In genomic region chr19:35156673-35157014, GRCh38 we compare ENCODE assay signal across 16 cellular contexts. TPM values are rescaled to one million over a fixed set of nuclear protein-coding genes. Genes with fewer than 3 reads are reported as not detected.
DNase-seq lines count a peak whose midpoint lies in the region; ATAC-seq and TF ChIP-seq lines count a peak whose summit lies in the region.
"Had no signal": no experiment of that assay in that cellular context is flagged by ENCODE, and none has a peak within 500 bp of the region (broad histone marks: within the 10 kb centered on the region; RNA-seq: fewer than 3 reads in every experiment).

No MANE protein-coding gene starts in this region.

- WGBS in aorta, 2 donors, result 66 to 82% methylated on average over 7 of the region's 7 CpGs

- peak overlapping the region; percentile 98 for H3K27ac Mint-ChIP-seq in CD4-positive, alpha-beta T cell
- H3K27ac Mint-ChIP-seq in GM23338, result no peak overlapping the region
- peak overlapping the region; percentile 97 for H3K27ac Mint-ChIP-seq in activated CD4-positive, alpha-beta memory T cell treated with anti-CD3 and anti-CD28 coated beads, Interleukin-2, amount 10 ng/mL, durations not matched to agents 7 days and 5 days
- peak overlapping the region; percentile 95 for H3K27ac Mint-ChIP-seq in memory B cell

- in situ Hi-C loops in ACHN (cut with HindIII; ENCODE audit: low pct_ligation_motif_present, low pct_unique_long_range_greater_than_20kb, low sequenced_read_pairs), result no loop called here

- H3K27me3 Mint-ChIP-seq in CD4-positive, alpha-beta T cell, result no peaks in the 10 kb centered on the region
- peaks cover 8% of the 10 kb centered on the region for H3K27me3 Mint-ChIP-seq in GM23338 (ENCODE audit: insufficient read depth, low read depth, poor library complexity)
- H3K27me3 Mint-ChIP-seq in activated CD4-positive, alpha-beta memory T cell treated with anti-CD3 and anti-CD28 coated beads, Interleukin-2, amount 10 ng/mL, durations not matched to agents 7 days and 5 days, result peaks cover 4% of the 10 kb centered on the region
- H3K27me3 Mint-ChIP-seq in memory B cell, result peaks cover 2% of the 10 kb centered on the region

- H3K9me3 Mint-ChIP-seq in CD4-positive, alpha-beta T cell, result no peaks in the 10 kb centered on the region
- H3K9me3 Mint-ChIP-seq in GM23338, result no peaks in the 10 kb centered on the region; the same call in 2 of the 3 replicates
- peaks cover 9% of the 10 kb centered on the region for H3K9me3 Mint-ChIP-seq in activated CD4-positive, alpha-beta memory T cell treated with anti-CD3 and anti-CD28 coated beads, Interleukin-2, amount 10 ng/mL, durations not matched to agents 7 days and 5 days
- H3K9me3 Mint-ChIP-seq in memory B cell, result no peaks in the 10 kb centered on the region

- H3K36me3 Mint-ChIP-seq in CD4-positive, alpha-beta T cell (ENCODE audit: low read depth), result peaks cover 78% of the 10 kb centered on the region
- peaks cover 55% of the 10 kb centered on the region for H3K36me3 Mint-ChIP-seq in GM23338 (ENCODE audit: low read depth)
- H3K36me3 Mint-ChIP-seq in activated CD4-positive, alpha-beta memory T cell treated with anti-CD3 and anti-CD28 coated beads, Interleukin-2, amount 10 ng/mL, durations not matched to agents 7 days and 5 days (ENCODE audit: low read depth), result peaks cover 76% of the 10 kb centered on the region
- H3K36me3 Mint-ChIP-seq in memory B cell, result peaks cover 32% of the 10 kb centered on the region

- H3K4me3 ChIP-seq in GM23338 (peak overlapping the region; percentile 90; the same call in 1 of the 2 replicates), aorta (ENCODE audit: low read length in 2 of 2) (no peak overlapping the region)
- H3K4me3 ChIP-seq: body of pancreas, mucosa of descending colon had no signal

- ATAC-seq in CD4-positive, alpha-beta T cell (ENCODE audit: poor library complexity), result no peak
- no peak for ATAC-seq in GM23338
- ATAC-seq in memory B cell (ENCODE audit: low read depth), result no peak
- no peak for ATAC-seq in aorta (ENCODE audit: low FRiP score)
- ATAC-seq: body of pancreas, HCT116, mucosa of descending colon had no signal

- no peak for DNase-seq in CD4-positive, alpha-beta T cell
- DNase-seq in GM23338 (ENCODE audit: low spot score), result no peak
- DNase-seq in activated CD4-positive, alpha-beta memory T cell treated with anti-CD3 and anti-CD28 coated beads, Interleukin-2, amount 10 ng/mL, durations not matched to agents 7 days and 5 days, result no peak
- no peak for DNase-seq in memory B cell (ENCODE audit: low spot score in 2 of 2)
- DNase-seq in aorta, result no peak
- DNase-seq in ACHN, result no peak
- no peak for DNase-seq in RKO (ENCODE audit: low spot score)
- DNase-seq: body of pancreas, dorsolateral prefrontal cortex, EL, mucosa of descending colon, NCI-H146, NCI-H446 treated with DMSO at 0.1 percent for 48 hours, spleen had no signal

- no peaks in the 10 kb centered on the region for H3K9me3 ChIP-seq in CD4-positive, alpha-beta T cell (ENCODE audit: control insufficient read depth, low read length)
- no peaks in the 10 kb centered on the region for H3K9me3 ChIP-seq in aorta (ENCODE audit: control insufficient read depth, low read length)
- H3K9me3 ChIP-seq: body of pancreas, mucosa of descending colon had no signal

- no peaks in the 10 kb centered on the region for H3K9me2 ChIP-seq in GM23338 (ENCODE audit: insufficient read depth)

- CTCF ChIA-PET in CD4-positive, alpha-beta T cell (lab: Charles Lee), result interaction anchor here (1.0 kb wide), 1 partner anchor 22 kb away, joined by 3 read pairs; the partner anchor contains the start of gene LGI4
- CTCF ChIA-PET in activated CD4-positive, alpha-beta memory T cell treated with anti-CD3 and anti-CD28 coated beads, Interleukin-2, amount 10 ng/mL, durations not matched to agents 7 days and 5 days (lab: Charles Lee), result interaction anchor here (0.7 to 0.8 kb wide), 3 partner anchors 15 to 504 kb away, joined by 3 to 4 read pairs (median 3); no protein-coding TSS in a partner anchor

- TF ChIP-seq CTCF in CD4-positive, alpha-beta T cell (IDR thresholded peaks at IDR 0.05), result no peak
- peak in 1 of 2 experiments; percentile 35; a peak in 2 of 4 replicates for TF ChIP-seq CTCF in GM23338 (conservative IDR thresholded peaks at IDR 0.05; ENCODE audit: low read depth in 2 of 2)

- peak overlapping the region; percentile 98 for H3K4me3 Mint-ChIP-seq in CD4-positive, alpha-beta T cell
- peak overlapping the region; percentile 90 for H3K4me3 Mint-ChIP-seq in GM23338
- H3K4me3 Mint-ChIP-seq in activated CD4-positive, alpha-beta memory T cell treated with anti-CD3 and anti-CD28 coated beads, Interleukin-2, amount 10 ng/mL, durations not matched to agents 7 days and 5 days, result peak overlapping the region; percentile 100
- peak overlapping the region; percentile 99 for H3K4me3 Mint-ChIP-seq in memory B cell

- peaks cover 20% of the 10 kb centered on the region for H3K4me1 ChIP-seq in GM23338 (ENCODE audit: insufficient read depth)
- H3K4me1 ChIP-seq in aorta (ENCODE audit: control insufficient read depth in 1 of 2, insufficient read depth in 2 of 2, low read length in 2 of 2), result no peaks in the 10 kb centered on the region

- H2AFZ ChIP-seq in GM23338, result no peak overlapping the region

- no peak overlapping the region; the same call in 1 of the 2 replicates for H3K4me2 ChIP-seq in GM23338

- H3K36me3 ChIP-seq in GM23338 (ENCODE audit: insufficient read depth) (peaks cover 31% of the 10 kb centered on the region), aorta (ENCODE audit: control insufficient read depth in 1 of 2, insufficient read depth in 2 of 2, low read length in 1 of 2) (peaks cover 0 to 3% of the 10 kb centered on the region in 2 donors)

- H3K27me3 ChIP-seq in CD4-positive, alpha-beta T cell (ENCODE audit: control insufficient read depth, insufficient read depth, low read length), result no peaks in the 10 kb centered on the region
- H3K27me3 ChIP-seq in GM23338 (ENCODE audit: insufficient read depth) (no peaks in the 10 kb centered on the region), aorta (ENCODE audit: control insufficient read depth in 1 of 2, insufficient read depth in 2 of 2, low read length in 1 of 2) (no peaks in the 10 kb centered on the region)

- peaks cover 16% of the 10 kb centered on the region for H3K79me2 ChIP-seq in GM23338 (replicated peaks; ENCODE audit: insufficient read depth)

- intact Hi-C loops in CD4-positive, alpha-beta T cell (cut with DNase I, micrococcal nuclease), result no loop called here
- intact Hi-C loops in aorta (cut with DNase I), result loop anchor here in 1 of 2 donors (5.0 kb wide), 1 partner anchor 566 kb away; no protein-coding TSS in a partner anchor

- POLR2A ChIA-PET in CD4-positive, alpha-beta T cell (lab: Charles Lee), result interaction anchor here (0.8 to 1.3 kb wide), 3 partner anchors 12 to 56 kb away, joined by 3 to 6 read pairs (median 3); no protein-coding TSS in a partner anchor
- POLR2A ChIA-PET in activated CD4-positive, alpha-beta memory T cell treated with anti-CD3 and anti-CD28 coated beads, Interleukin-2, amount 10 ng/mL, durations not matched to agents 7 days and 5 days (lab: Charles Lee), result interaction anchor here (1.0 to 10.6 kb wide), 5 partner anchors 8 to 56 kb away, joined by 3 to 106 read pairs (median 4); no protein-coding TSS in a partner anchor

- peak overlapping the region; percentile 89 for H3K27ac ChIP-seq in CD4-positive, alpha-beta T cell (ENCODE audit: low read depth, low read length)
- no peak overlapping the region; the same call in 1 of the 2 replicates for H3K27ac ChIP-seq in GM23338 (ENCODE audit: low read depth)
- H3K27ac ChIP-seq in aorta (ENCODE audit: low read depth in 1 of 2, low read length in 2 of 2), result no peak overlapping the region
- H3K27ac ChIP-seq: body of pancreas, dorsolateral prefrontal cortex, KMS-11 had no signal

- H3F3A ChIP-seq in GM23338 (replicated peaks; ENCODE audit: low read depth), result peaks cover 10% of the 10 kb centered on the region; the same call in 1 of the 2 replicates

- H4K20me1 ChIP-seq in GM23338 (replicated peaks; ENCODE audit: insufficient read depth), result peaks cover 12% of the 10 kb centered on the region; the same call in 1 of the 2 replicates

- H3K4me1 Mint-ChIP-seq in CD4-positive, alpha-beta T cell (ENCODE audit: low read depth), result peaks cover 75% of the 10 kb centered on the region
- H3K4me1 Mint-ChIP-seq in GM23338 (peaks cover 29% of the 10 kb centered on the region), memory B cell (peaks cover 44% of the 10 kb centered on the region)
- H3K4me1 Mint-ChIP-seq in activated CD4-positive, alpha-beta memory T cell treated with anti-CD3 and anti-CD28 coated beads, Interleukin-2, amount 10 ng/mL, durations not matched to agents 7 days and 5 days, result peaks cover 60% of the 10 kb centered on the region

RNA-seq across cellular contexts. Expression of gene FXYD5, which starts 2.1 kb away (rescaled TPM):
- 100 to 1,000 TPM; 587 to 615 TPM for total RNA-seq in CD4-positive, alpha-beta T cell
- 97.7 and 98.9 TPM in 2 replicates for total RNA-seq in GM23338 (2014; rRNA removed; shearing (Covaris generic))
- polyA plus RNA-seq in GM23338 (2016; fragmentation: Nextera tagmentation; extraction: Ambion mirVana) (222 and 233 TPM in 2 replicates), aorta (100 to 1,000 TPM in 1 of 2 donors, 10 to 100 TPM in 1; 89.5 to 179 TPM)
- 100 to 1,000 TPM; 588 to 589 TPM for total RNA-seq in activated CD4-positive, alpha-beta memory T cell treated with anti-CD3 and anti-CD28 coated beads, Interleukin-2, amount 10 ng/mL, durations not matched to agents 7 days and 5 days
- total RNA-seq in aorta, result 100 to 1,000 TPM in 1 of 2 donors, 10 to 100 TPM in 1; 71.7 to 126 TPM

RNA-seq across cellular contexts. Expression of gene FXYD7, which starts 13.6 kb away (rescaled TPM):
- 10 to 100 TPM; 15.3 to 15.6 TPM for total RNA-seq in CD4-positive, alpha-beta T cell
- total RNA-seq in GM23338 (2014; rRNA removed; shearing (Covaris generic)), result 9.6 and 15.9 TPM in 2 replicates
- polyA plus RNA-seq in GM23338 (2016; fragmentation: Nextera tagmentation; extraction: Ambion mirVana) (43.7 and 44.0 TPM in 2 replicates), aorta (1 to 10 TPM in 1 of 2 donors, not detected in 1; 1.8 TPM)
- 1 to 10 TPM; 8.3 to 8.8 TPM for total RNA-seq in activated CD4-positive, alpha-beta memory T cell treated with anti-CD3 and anti-CD28 coated beads, Interleukin-2, amount 10 ng/mL, durations not matched to agents 7 days and 5 days
- under 1 TPM in 1 of 2 donors, not detected in 1; 0.63 TPM for total RNA-seq in aorta

RNA-seq across cellular contexts. Expression of gene FXYD1, which starts 18.0 kb away (rescaled TPM):
- 1 to 10 TPM; 2.1 to 2.4 TPM for total RNA-seq in CD4-positive, alpha-beta T cell
- 1.5 and 1.7 TPM in 2 replicates for total RNA-seq in GM23338 (2014; rRNA removed; shearing (Covaris generic))
- polyA plus RNA-seq in GM23338 (2016; fragmentation: Nextera tagmentation; extraction: Ambion mirVana) (26.8 and 31.3 TPM in 2 replicates), aorta (100 to 1,000 TPM; 150 to 288 TPM)
- total RNA-seq in activated CD4-positive, alpha-beta memory T cell treated with anti-CD3 and anti-CD28 coated beads, Interleukin-2, amount 10 ng/mL, durations not matched to agents 7 days and 5 days, result 1 to 10 TPM; 3.3 to 3.6 TPM
- total RNA-seq in aorta, result 100 to 1,000 TPM; 179 to 202 TPM

RNA-seq across cellular contexts. Expression of gene LGI4, which starts 21.8 kb away (rescaled TPM):
- under 1 TPM; 0.69 to 0.70 TPM for total RNA-seq in CD4-positive, alpha-beta T cell
- 3.6 and 4.3 TPM in 2 replicates for total RNA-seq in GM23338 (2014; rRNA removed; shearing (Covaris generic))
- polyA plus RNA-seq in GM23338 (2016; fragmentation: Nextera tagmentation; extraction: Ambion mirVana) (2.3 and 3.4 TPM in 2 replicates), aorta (10 to 100 TPM in 1 of 2 donors, 1 to 10 TPM in 1; 5.1 to 15.0 TPM)
- under 1 TPM; 0.55 to 0.68 TPM for total RNA-seq in activated CD4-positive, alpha-beta memory T cell treated with anti-CD3 and anti-CD28 coated beads, Interleukin-2, amount 10 ng/mL, durations not matched to agents 7 days and 5 days
- 10 to 100 TPM; 17.5 TPM for total RNA-seq in aorta

RNA-seq across cellular contexts. Expression of gene FXYD3, which starts 41.0 kb away (rescaled TPM):
- not detected for total RNA-seq in CD4-positive, alpha-beta T cell
- total RNA-seq in GM23338 (2014; rRNA removed; shearing (Covaris generic)), result not detected in 2 replicates
- polyA plus RNA-seq in GM23338 (2016; fragmentation: Nextera tagmentation; extraction: Ambion mirVana), result 0.81 and 0.89 TPM in 2 replicates
- total RNA-seq in activated CD4-positive, alpha-beta memory T cell treated with anti-CD3 and anti-CD28 coated beads, Interleukin-2, amount 10 ng/mL, durations not matched to agents 7 days and 5 days, result not detected
- 1 to 10 TPM in 1 of 2 donors, under 1 TPM in 1; 0.49 to 1.2 TPM for total RNA-seq in aorta
- 10 to 100 TPM in 1 of 2 donors, 1 to 10 TPM in 1; 7.4 to 77.6 TPM for polyA plus RNA-seq in aorta
- total RNA-seq: spleen had no signal

Comparison
In these comparisons a context has a peak if more than half of its experiments do, and no peak if none do; other contexts are left out.
1. RNA of gene FXYD1, which starts 18.0 kb away (total RNA-seq): 179 to 202 TPM in aorta; 3.3 to 3.6 TPM in activated CD4-positive, alpha-beta memory T cell treated with anti-CD3 and anti-CD28 coated beads, Interleukin-2, amount 10 ng/mL, durations not matched to agents 7 days and 5 days, 2.1 to 2.4 TPM in CD4-positive, alpha-beta T cell and 1.5 to 1.7 TPM in GM23338; every median in the first group is over 10 times any median in the second.
2. Peak in every context shown above with its lines, with median percentiles within 50 percentile points of each other: H3K4me3 Mint-ChIP-seq.